ENCODE assay signal across 1 cellular context in genomic region chr1:172746091-172746949, GRCh38.
TF ChIP-seq lines count a peak whose summit lies in the region.

No MANE protein-coding gene starts in this region.

TF ChIP-seq in SK-N-SH, 30 proteins besides CTCF, POLR2A, EP300 and RAD21 (continued from another document):
- TF ChIP-seq, protein P1, sequence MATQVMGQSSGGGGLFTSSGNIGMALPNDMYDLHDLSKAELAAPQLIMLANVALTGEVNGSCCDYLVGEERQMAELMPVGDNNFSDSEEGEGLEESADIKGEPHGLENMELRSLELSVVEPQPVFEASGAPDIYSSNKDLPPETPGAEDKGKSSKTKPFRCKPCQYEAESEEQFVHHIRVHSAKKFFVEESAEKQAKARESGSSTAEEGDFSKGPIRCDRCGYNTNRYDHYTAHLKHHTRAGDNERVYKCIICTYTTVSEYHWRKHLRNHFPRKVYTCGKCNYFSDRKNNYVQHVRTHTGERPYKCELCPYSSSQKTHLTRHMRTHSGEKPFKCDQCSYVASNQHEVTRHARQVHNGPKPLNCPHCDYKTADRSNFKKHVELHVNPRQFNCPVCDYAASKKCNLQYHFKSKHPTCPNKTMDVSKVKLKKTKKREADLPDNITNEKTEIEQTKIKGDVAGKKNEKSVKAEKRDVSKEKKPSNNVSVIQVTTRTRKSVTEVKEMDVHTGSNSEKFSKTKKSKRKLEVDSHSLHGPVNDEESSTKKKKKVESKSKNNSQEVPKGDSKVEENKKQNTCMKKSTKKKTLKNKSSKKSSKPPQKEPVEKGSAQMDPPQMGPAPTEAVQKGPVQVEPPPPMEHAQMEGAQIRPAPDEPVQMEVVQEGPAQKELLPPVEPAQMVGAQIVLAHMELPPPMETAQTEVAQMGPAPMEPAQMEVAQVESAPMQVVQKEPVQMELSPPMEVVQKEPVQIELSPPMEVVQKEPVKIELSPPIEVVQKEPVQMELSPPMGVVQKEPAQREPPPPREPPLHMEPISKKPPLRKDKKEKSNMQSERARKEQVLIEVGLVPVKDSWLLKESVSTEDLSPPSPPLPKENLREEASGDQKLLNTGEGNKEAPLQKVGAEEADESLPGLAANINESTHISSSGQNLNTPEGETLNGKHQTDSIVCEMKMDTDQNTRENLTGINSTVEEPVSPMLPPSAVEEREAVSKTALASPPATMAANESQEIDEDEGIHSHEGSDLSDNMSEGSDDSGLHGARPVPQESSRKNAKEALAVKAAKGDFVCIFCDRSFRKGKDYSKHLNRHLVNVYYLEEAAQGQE (IDR thresholded peaks at IDR 0.05; ENCODE audit: low read depth, low read length) = no peak
- TF ChIP-seq MXI1 (IDR thresholded peaks at IDR 0.05; ENCODE audit: low read depth, low read length) (no peak), RFX5 (IDR thresholded peaks at IDR 0.05; ENCODE audit: low read length) (no peak), USF2 (IDR thresholded peaks at IDR 0.05; ENCODE audit: borderline replicate concordance, low read depth, low read length) (no peak), USF1 (IDR thresholded peaks at IDR 0.05; ENCODE audit: borderline replicate concordance, low read depth) (no peak), GATA2 (CRISPR knock-in tag; IDR thresholded peaks at IDR 0.05) (no peak), FOXM1 (IDR thresholded peaks at IDR 0.05; ENCODE audit: low read depth) (no peak), YY1 (IDR thresholded peaks at IDR 0.05; ENCODE audit: low read depth) (no peak), PBX3 (IDR thresholded peaks at IDR 0.05) (peak; percentile 74)
